1 cellular context compared by ENCODE assay signal in the genomic region with DNA sequence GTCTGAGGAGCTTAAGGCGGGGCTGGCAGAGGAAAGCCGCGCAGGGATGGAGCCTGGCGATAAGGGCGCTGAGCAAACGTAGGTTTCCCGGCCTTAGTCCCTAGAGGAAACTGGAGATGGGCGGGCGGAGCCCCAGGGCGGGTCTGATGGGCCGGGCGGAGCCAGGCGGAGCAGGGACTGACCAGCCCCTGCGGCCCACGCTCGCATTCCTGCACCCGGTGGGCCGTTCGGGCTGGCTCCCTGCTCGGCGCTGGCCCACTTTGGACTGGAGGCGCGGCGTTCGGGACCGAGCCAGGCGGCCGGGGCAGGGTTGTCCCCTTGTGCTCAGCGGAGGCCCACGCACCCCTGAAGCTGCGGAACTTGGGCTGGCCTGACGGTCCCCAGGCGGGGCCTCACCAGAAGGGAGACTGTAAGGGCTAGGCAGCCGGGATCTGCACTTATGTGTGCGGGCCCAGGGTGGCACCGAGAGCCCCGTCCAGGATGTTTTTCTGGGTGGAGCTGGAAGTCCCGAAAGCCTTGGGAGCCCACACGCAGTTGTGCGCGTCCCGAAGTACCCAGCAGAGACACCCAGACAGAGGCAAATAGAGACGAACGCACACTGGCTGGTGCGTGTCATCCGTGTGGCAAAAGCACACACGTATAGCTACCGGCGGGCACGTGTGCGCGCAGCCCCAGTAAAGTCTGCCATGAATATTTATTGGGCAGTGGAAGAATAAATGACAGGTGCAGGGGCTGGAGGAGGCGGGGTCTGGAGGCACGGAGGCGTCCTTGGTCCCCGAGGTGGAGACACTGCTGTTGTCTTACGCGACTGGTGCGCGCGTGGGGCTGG.
TF ChIP-seq lines count a peak whose summit lies in the region.

No MANE protein-coding gene starts in this region.

TF ChIP-seq in HepG2, 621 proteins besides CTCF, POLR2A, EP300 and RAD21 (continues in another document):
- TF ChIP-seq, protein P1, sequence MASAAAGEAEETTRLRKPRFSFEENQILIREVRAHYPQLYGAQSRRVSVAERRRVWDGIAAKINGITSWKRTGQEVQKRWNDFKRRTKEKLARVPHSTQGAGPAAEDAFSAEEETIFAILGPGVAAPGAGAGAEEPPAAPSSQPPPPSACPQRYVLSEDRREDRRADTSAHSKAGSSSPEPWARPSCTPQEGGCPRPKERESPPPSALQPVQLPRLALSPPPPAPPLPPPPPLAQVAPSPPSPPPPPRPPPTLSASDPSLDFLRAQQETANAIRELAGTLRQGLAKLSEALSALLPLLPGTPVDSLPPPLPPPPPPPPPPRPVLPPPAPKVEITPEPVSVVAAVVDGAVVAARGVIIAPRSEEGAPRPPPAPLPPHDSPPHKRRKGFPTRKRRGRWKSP (CRISPR knock-in tag; IDR thresholded peaks at IDR 0.05): no peak
- TF ChIP-seq TMF1 (CRISPR knock-in tag; IDR thresholded peaks at IDR 0.05; ENCODE audit: low read depth) (no peak), ZNF20 (CRISPR knock-in tag; IDR thresholded peaks at IDR 0.05) (no peak), ZNF747 (CRISPR knock-in tag; IDR thresholded peaks at IDR 0.05; ENCODE audit: borderline replicate concordance) (no peak), ZKSCAN5 (CRISPR knock-in tag; IDR thresholded peaks at IDR 0.05) (no peak), ZNF550 (CRISPR knock-in tag; IDR thresholded peaks at IDR 0.05; ENCODE audit: borderline replicate concordance) (no peak), ZNF331 (CRISPR knock-in tag; IDR thresholded peaks at IDR 0.05) (no peak), MTF2 (CRISPR knock-in tag; IDR thresholded peaks at IDR 0.05; ENCODE audit: borderline replicate concordance) (0 out of 2 replicates have a peak, but pooled peaks have one; percentile 45), ZNF549 (CRISPR knock-in tag; IDR thresholded peaks at IDR 0.05) (no peak), GTF2F1 (IDR thresholded peaks at IDR 0.05; ENCODE audit: low read length) (no peak), SRY (CRISPR knock-in tag; IDR thresholded peaks at IDR 0.05) (no peak), ZNF256 (CRISPR knock-in tag; conservative IDR thresholded peaks at IDR 0.05) (no peak), ZFAT (CRISPR knock-in tag; conservative IDR thresholded peaks at IDR 0.05) (no peak), ATF1 (CRISPR knock-in tag; IDR thresholded peaks at IDR 0.05) (no peak), BCL6 (CRISPR knock-in tag; IDR thresholded peaks at IDR 0.05) (no peak), ZNF720 (CRISPR knock-in tag; IDR thresholded peaks at IDR 0.05) (no peak), RORA (CRISPR knock-in tag; IDR thresholded peaks at IDR 0.05) (no peak), ZNF234 (CRISPR knock-in tag; conservative IDR thresholded peaks at IDR 0.05) (no peak), KDM2A (CRISPR knock-in tag; IDR thresholded peaks at IDR 0.05; ENCODE audit: borderline replicate concordance, low read depth) (no peak), ZBTB20 (CRISPR knock-in tag; IDR thresholded peaks at IDR 0.05; ENCODE audit: borderline replicate concordance, low read depth) (no peak), ZNF232 (CRISPR knock-in tag; IDR thresholded peaks at IDR 0.05; ENCODE audit: borderline replicate concordance) (no peak), ZNF75D (CRISPR knock-in tag; IDR thresholded peaks at IDR 0.05; ENCODE audit: borderline replicate concordance) (no peak), MEIS1 (CRISPR knock-in tag; IDR thresholded peaks at IDR 0.05; ENCODE audit: borderline replicate concordance) (no peak), ZMYM2 (CRISPR knock-in tag; IDR thresholded peaks at IDR 0.05) (no peak), ZNF205 (CRISPR knock-in tag; IDR thresholded peaks at IDR 0.05) (no peak), HDAC1 (CRISPR knock-in tag; IDR thresholded peaks at IDR 0.05) (no peak), ZNF598 (CRISPR knock-in tag; IDR thresholded peaks at IDR 0.05; ENCODE audit: borderline replicate concordance) (0 out of 2 replicates have a peak, but pooled peaks have one; percentile 27), NFIC (IDR thresholded peaks at IDR 0.05; ENCODE audit: low read length) (no peak), YEATS4 (CRISPR knock-in tag; IDR thresholded peaks at IDR 0.05; ENCODE audit: borderline replicate concordance) (no peak)
- TF ChIP-seq, protein P2, sequence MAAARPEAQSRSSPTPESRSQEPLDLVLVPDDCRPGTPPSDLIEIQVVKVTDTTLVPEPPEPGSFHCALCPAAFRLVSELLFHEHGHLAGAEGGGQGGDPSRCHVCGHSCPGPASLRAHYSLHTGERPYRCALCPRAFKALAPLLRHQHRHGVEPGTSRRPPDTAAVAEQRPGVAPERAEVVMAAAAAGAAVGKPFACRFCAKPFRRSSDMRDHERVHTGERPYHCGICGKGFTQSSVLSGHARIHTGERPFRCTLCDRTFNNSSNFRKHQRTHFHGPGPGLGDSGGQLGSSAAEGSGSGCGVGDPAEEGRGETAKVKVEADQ (CRISPR knock-in tag; IDR thresholded peaks at IDR 0.05; ENCODE audit: borderline replicate concordance): 0 out of 2 replicates have a peak, but pooled peaks have one; percentile 26
- TF ChIP-seq, protein P3, sequence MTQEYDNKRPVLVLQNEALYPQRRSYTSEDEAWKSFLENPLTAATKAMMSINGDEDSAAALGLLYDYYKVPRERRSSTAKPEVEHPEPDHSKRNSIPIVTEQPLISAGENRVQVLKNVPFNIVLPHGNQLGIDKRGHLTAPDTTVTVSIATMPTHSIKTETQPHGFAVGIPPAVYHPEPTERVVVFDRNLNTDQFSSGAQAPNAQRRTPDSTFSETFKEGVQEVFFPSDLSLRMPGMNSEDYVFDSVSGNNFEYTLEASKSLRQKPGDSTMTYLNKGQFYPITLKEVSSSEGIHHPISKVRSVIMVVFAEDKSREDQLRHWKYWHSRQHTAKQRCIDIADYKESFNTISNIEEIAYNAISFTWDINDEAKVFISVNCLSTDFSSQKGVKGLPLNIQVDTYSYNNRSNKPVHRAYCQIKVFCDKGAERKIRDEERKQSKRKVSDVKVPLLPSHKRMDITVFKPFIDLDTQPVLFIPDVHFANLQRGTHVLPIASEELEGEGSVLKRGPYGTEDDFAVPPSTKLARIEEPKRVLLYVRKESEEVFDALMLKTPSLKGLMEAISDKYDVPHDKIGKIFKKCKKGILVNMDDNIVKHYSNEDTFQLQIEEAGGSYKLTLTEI (CRISPR knock-in tag; conservative IDR thresholded peaks at IDR 0.05): no peak
- TF ChIP-seq, protein P4, sequence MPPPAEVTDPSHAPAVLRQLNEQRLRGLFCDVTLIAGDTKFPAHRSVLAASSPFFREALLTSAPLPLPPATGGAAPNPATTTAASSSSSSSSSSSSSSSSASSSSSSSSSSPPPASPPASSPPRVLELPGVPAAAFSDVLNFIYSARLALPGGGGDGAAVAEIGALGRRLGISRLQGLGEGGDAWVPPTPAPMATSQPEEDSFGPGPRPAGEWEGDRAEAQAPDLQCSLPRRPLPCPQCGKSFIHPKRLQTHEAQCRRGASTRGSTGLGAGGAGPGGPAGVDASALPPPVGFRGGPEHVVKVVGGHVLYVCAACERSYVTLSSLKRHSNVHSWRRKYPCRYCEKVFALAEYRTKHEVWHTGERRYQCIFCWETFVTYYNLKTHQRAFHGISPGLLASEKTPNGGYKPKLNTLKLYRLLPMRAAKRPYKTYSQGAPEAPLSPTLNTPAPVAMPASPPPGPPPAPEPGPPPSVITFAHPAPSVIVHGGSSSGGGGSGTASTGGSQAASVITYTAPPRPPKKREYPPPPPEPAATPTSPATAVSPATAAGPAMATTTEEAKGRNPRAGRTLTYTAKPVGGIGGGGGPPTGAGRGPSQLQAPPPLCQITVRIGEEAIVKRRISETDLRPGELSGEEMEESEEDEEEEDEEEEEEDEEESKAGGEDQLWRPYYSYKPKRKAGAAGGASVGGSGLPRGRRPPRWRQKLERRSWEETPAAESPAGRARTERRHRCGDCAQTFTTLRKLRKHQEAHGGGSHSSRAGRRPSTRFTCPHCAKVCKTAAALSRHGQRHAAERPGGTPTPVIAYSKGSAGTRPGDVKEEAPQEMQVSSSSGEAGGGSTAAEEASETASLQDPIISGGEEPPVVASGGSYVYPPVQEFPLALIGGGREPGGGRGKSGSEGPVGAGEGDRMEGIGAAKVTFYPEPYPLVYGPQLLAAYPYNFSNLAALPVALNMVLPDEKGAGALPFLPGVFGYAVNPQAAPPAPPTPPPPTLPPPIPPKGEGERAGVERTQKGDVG (CRISPR knock-in tag; IDR thresholded peaks at IDR 0.05; ENCODE audit: borderline replicate concordance): no peak
- TF ChIP-seq, protein P5, sequence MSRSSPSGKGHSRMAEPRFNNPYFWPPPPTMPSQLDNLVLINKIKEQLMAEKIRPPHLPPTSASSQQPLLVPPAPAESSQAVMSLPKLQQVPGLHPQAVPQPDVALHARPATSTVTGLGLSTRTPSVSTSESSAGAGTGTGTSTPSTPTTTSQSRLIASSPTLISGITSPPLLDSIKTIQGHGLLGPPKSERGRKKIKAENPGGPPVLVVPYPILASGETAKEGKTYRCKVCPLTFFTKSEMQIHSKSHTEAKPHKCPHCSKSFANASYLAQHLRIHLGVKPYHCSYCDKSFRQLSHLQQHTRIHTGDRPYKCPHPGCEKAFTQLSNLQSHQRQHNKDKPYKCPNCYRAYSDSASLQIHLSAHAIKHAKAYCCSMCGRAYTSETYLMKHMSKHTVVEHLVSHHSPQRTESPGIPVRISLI (CRISPR knock-in tag; IDR thresholded peaks at IDR 0.05; ENCODE audit: borderline replicate concordance): no peak
- TF ChIP-seq, protein P6, sequence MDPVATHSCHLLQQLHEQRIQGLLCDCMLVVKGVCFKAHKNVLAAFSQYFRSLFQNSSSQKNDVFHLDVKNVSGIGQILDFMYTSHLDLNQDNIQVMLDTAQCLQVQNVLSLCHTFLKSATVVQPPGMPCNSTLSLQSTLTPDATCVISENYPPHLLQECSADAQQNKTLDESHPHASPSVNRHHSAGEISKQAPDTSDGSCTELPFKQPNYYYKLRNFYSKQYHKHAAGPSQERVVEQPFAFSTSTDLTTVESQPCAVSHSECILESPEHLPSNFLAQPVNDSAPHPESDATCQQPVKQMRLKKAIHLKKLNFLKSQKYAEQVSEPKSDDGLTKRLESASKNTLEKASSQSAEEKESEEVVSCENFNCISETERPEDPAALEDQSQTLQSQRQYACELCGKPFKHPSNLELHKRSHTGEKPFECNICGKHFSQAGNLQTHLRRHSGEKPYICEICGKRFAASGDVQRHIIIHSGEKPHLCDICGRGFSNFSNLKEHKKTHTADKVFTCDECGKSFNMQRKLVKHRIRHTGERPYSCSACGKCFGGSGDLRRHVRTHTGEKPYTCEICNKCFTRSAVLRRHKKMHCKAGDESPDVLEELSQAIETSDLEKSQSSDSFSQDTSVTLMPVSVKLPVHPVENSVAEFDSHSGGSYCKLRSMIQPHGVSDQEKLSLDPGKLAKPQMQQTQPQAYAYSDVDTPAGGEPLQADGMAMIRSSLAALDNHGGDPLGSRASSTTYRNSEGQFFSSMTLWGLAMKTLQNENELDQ (CRISPR knock-in tag; IDR thresholded peaks at IDR 0.05; ENCODE audit: borderline replicate concordance): no peak
- TF ChIP-seq, protein P7, sequence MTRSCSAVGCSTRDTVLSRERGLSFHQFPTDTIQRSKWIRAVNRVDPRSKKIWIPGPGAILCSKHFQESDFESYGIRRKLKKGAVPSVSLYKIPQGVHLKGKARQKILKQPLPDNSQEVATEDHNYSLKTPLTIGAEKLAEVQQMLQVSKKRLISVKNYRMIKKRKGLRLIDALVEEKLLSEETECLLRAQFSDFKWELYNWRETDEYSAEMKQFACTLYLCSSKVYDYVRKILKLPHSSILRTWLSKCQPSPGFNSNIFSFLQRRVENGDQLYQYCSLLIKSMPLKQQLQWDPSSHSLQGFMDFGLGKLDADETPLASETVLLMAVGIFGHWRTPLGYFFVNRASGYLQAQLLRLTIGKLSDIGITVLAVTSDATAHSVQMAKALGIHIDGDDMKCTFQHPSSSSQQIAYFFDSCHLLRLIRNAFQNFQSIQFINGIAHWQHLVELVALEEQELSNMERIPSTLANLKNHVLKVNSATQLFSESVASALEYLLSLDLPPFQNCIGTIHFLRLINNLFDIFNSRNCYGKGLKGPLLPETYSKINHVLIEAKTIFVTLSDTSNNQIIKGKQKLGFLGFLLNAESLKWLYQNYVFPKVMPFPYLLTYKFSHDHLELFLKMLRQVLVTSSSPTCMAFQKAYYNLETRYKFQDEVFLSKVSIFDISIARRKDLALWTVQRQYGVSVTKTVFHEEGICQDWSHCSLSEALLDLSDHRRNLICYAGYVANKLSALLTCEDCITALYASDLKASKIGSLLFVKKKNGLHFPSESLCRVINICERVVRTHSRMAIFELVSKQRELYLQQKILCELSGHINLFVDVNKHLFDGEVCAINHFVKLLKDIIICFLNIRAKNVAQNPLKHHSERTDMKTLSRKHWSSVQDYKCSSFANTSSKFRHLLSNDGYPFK (CRISPR knock-in tag; IDR thresholded peaks at IDR 0.05; ENCODE audit: borderline replicate concordance): no peak
- TF ChIP-seq, protein P8, sequence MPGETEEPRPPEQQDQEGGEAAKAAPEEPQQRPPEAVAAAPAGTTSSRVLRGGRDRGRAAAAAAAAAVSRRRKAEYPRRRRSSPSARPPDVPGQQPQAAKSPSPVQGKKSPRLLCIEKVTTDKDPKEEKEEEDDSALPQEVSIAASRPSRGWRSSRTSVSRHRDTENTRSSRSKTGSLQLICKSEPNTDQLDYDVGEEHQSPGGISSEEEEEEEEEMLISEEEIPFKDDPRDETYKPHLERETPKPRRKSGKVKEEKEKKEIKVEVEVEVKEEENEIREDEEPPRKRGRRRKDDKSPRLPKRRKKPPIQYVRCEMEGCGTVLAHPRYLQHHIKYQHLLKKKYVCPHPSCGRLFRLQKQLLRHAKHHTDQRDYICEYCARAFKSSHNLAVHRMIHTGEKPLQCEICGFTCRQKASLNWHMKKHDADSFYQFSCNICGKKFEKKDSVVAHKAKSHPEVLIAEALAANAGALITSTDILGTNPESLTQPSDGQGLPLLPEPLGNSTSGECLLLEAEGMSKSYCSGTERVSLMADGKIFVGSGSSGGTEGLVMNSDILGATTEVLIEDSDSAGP (CRISPR knock-in tag; IDR thresholded peaks at IDR 0.05; ENCODE audit: borderline replicate concordance): peak; percentile 56; the same call in 1 of the 2 replicates
- TF ChIP-seq, protein P9, sequence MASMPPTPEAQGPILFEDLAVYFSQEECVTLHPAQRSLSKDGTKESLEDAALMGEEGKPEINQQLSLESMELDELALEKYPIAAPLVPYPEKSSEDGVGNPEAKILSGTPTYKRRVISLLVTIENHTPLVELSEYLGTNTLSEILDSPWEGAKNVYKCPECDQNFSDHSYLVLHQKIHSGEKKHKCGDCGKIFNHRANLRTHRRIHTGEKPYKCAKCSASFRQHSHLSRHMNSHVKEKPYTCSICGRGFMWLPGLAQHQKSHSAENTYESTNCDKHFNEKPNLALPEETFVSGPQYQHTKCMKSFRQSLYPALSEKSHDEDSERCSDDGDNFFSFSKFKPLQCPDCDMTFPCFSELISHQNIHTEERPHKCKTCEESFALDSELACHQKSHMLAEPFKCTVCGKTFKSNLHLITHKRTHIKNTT (CRISPR knock-in tag; IDR thresholded peaks at IDR 0.05): no peak
- TF ChIP-seq, protein P10, sequence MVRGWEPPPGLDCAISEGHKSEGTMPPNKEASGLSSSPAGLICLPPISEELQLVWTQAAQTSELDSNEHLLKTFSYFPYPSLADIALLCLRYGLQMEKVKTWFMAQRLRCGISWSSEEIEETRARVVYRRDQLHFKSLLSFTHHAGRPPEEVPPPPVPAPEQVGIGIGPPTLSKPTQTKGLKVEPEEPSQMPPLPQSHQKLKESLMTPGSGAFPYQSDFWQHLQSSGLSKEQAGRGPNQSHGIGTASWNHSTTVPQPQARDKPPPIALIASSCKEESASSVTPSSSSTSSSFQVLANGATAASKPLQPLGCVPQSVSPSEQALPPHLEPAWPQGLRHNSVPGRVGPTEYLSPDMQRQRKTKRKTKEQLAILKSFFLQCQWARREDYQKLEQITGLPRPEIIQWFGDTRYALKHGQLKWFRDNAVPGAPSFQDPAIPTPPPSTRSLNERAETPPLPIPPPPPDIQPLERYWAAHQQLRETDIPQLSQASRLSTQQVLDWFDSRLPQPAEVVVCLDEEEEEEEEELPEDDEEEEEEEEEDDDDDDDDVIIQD (CRISPR knock-in tag; IDR thresholded peaks at IDR 0.05; ENCODE audit: low read depth): no peak
